ENCODE assay signal across 31 cellular contexts in genomic region chr4:48421101-48421500, GRCh38.
"Had no signal": no experiment of that assay in that cellular context is flagged by ENCODE, and none has a peak within 500 bp of the region (broad histone marks: within the 10 kb centered on the region; RNA-seq: fewer than 3 reads in every experiment).

No MANE protein-coding gene starts in this region.

- H3K36me3 ChIP-seq: breast epithelium had no signal

- DNase-seq: activated CD4-positive, alpha-beta memory T cell treated with anti-CD3 and anti-CD28 coated beads, Interleukin-2, amount 10 ng/mL, durations not matched to agents 7 days and 5 days; activated CD4-positive, alpha-beta T cell treated with anti-CD3 and anti-CD28 coated beads for 1 hour; activated CD4-positive, alpha-beta T cell treated with anti-CD3 and anti-CD28 coated beads for 4 hours; activated CD4-positive, alpha-beta T cell treated with anti-CD3 and anti-CD28 coated beads, Interleukin-2, amount 10 ng/mL, durations not matched to agents 7 days and 5 days; activated CD4-positive, alpha-beta T cell treated with anti-CD3 and anti-CD28 coated beads, Interleukin-2, amount 50 U/mL, for 4 hours; activated CD8-positive, alpha-beta memory T cell treated with anti-CD3 and anti-CD28 coated beads, Interleukin-2, amount 50 U/mL, for 48 hours; activated gamma-delta T cell; activated naive CD4-positive, alpha-beta T cell; activated naive CD4-positive, alpha-beta T cell treated with anti-CD3 and anti-CD28 coated beads, Interleukin-2, amount 10 ng/mL, durations not matched to agents 7 days and 5 days; activated naive CD8-positive, alpha-beta T cell treated with anti-CD3 and anti-CD28 coated beads, Interleukin-2, amount 10 ng/mL, durations not matched to agents 7 days and 5 days; activated T-cell treated with anti-CD3 and anti-CD28 coated beads for 4 hours; activated T-cell treated with anti-CD3 and anti-CD28 coated beads, Interleukin-2, amount 50 U/mL, for 24 hours; activated T-cell treated with anti-CD3 and anti-CD28 coated beads, Interleukin-2, amount 50 U/mL, for 72 hours; caudate nucleus; cortex of kidney; dermis blood vessel endothelial cell; effector CD4-positive, alpha-beta T cell; effector memory CD8-positive, alpha-beta T cell; erythroblast; head of caudate nucleus; T-helper 2 cell had no signal

- H3K27me3 ChIP-seq: ascending aorta, breast epithelium, esophagus muscularis mucosa had no signal

- H3K27ac Mint-ChIP-seq: activated CD4-positive, alpha-beta memory T cell treated with anti-CD3 and anti-CD28 coated beads, Interleukin-2, amount 10 ng/mL, durations not matched to agents 7 days and 5 days; activated CD4-positive, alpha-beta T cell treated with anti-CD3 and anti-CD28 coated beads, Interleukin-2, amount 10 ng/mL, durations not matched to agents 7 days and 5 days; activated naive CD4-positive, alpha-beta T cell treated with anti-CD3 and anti-CD28 coated beads, Interleukin-2, amount 10 ng/mL, durations not matched to agents 7 days and 5 days; activated naive CD4-positive, alpha-beta T cell treated with anti-CD3 and anti-CD28 coated beads, Interleukin-2, amount 50 U/mL, for 72 hours; activated naive CD8-positive, alpha-beta T cell treated with anti-CD3 and anti-CD28 coated beads, Interleukin-2, amount 10 ng/mL, durations not matched to agents 7 days and 5 days; activated T-cell treated with anti-CD3 and anti-CD28 coated beads, Interleukin-2, amount 50 U/mL, for 24 hours; activated T-cell treated with anti-CD3 and anti-CD28 coated beads, Interleukin-2, amount 50 U/mL, for 72 hours; brain; effector memory CD8-positive, alpha-beta T cell; WTC11 had no signal

- H3K4me3 ChIP-seq: ascending aorta, breast epithelium, esophagus muscularis mucosa had no signal

- H3K4me1 ChIP-seq: ascending aorta, breast epithelium, esophagus muscularis mucosa had no signal

- H3K4me3 Mint-ChIP-seq: activated CD4-positive, alpha-beta memory T cell treated with anti-CD3 and anti-CD28 coated beads, Interleukin-2, amount 10 ng/mL, durations not matched to agents 7 days and 5 days; activated CD4-positive, alpha-beta T cell treated with anti-CD3 and anti-CD28 coated beads, Interleukin-2, amount 10 ng/mL, durations not matched to agents 7 days and 5 days; activated naive CD4-positive, alpha-beta T cell treated with anti-CD3 and anti-CD28 coated beads, Interleukin-2, amount 10 ng/mL, durations not matched to agents 7 days and 5 days; activated naive CD8-positive, alpha-beta T cell treated with anti-CD3 and anti-CD28 coated beads, Interleukin-2, amount 10 ng/mL, durations not matched to agents 7 days and 5 days; activated T-cell treated with anti-CD3 and anti-CD28 coated beads, Interleukin-2, amount 50 U/mL, for 24 hours; activated T-cell treated with anti-CD3 and anti-CD28 coated beads, Interleukin-2, amount 50 U/mL, for 72 hours; brain; effector memory CD8-positive, alpha-beta T cell; WTC11 had no signal

- H3K9me3 Mint-ChIP-seq: activated CD4-positive, alpha-beta memory T cell treated with anti-CD3 and anti-CD28 coated beads, Interleukin-2, amount 10 ng/mL, durations not matched to agents 7 days and 5 days; activated CD4-positive, alpha-beta T cell treated with anti-CD3 and anti-CD28 coated beads, Interleukin-2, amount 10 ng/mL, durations not matched to agents 7 days and 5 days; activated naive CD4-positive, alpha-beta T cell treated with anti-CD3 and anti-CD28 coated beads, Interleukin-2, amount 10 ng/mL, durations not matched to agents 7 days and 5 days; activated naive CD4-positive, alpha-beta T cell treated with anti-CD3 and anti-CD28 coated beads, Interleukin-2, amount 50 U/mL, for 72 hours; activated naive CD8-positive, alpha-beta T cell treated with anti-CD3 and anti-CD28 coated beads, Interleukin-2, amount 10 ng/mL, durations not matched to agents 7 days and 5 days; activated T-cell treated with anti-CD3 and anti-CD28 coated beads, Interleukin-2, amount 50 U/mL, for 24 hours; activated T-cell treated with anti-CD3 and anti-CD28 coated beads, Interleukin-2, amount 50 U/mL, for 72 hours; effector memory CD8-positive, alpha-beta T cell; WTC11 had no signal

- ATAC-seq: activated naive CD4-positive, alpha-beta T cell treated with anti-CD3 and anti-CD28 coated beads, Interleukin-2, amount 50 U/mL, for 72 hours; activated T-cell treated with anti-CD3 and anti-CD28 coated beads, Interleukin-2, amount 50 U/mL, for 72 hours; effector memory CD8-positive, alpha-beta T cell; WTC11 had no signal

- H3K27ac ChIP-seq: ascending aorta, breast epithelium, esophagus muscularis mucosa had no signal

- FAIRE-seq: colon, endometrium, endothelial cell of umbilical vein, frontal cortex had no signal

- H3K27me3 Mint-ChIP-seq: activated CD4-positive, alpha-beta memory T cell treated with anti-CD3 and anti-CD28 coated beads, Interleukin-2, amount 10 ng/mL, durations not matched to agents 7 days and 5 days; activated CD4-positive, alpha-beta T cell treated with anti-CD3 and anti-CD28 coated beads, Interleukin-2, amount 10 ng/mL, durations not matched to agents 7 days and 5 days; activated naive CD4-positive, alpha-beta T cell treated with anti-CD3 and anti-CD28 coated beads, Interleukin-2, amount 10 ng/mL, durations not matched to agents 7 days and 5 days; activated naive CD8-positive, alpha-beta T cell treated with anti-CD3 and anti-CD28 coated beads, Interleukin-2, amount 10 ng/mL, durations not matched to agents 7 days and 5 days; activated T-cell treated with anti-CD3 and anti-CD28 coated beads, Interleukin-2, amount 50 U/mL, for 24 hours; brain; effector memory CD8-positive, alpha-beta T cell had no signal

- H3K9me3 ChIP-seq: ascending aorta, breast epithelium, esophagus muscularis mucosa had no signal

- H3K4me1 Mint-ChIP-seq: activated CD4-positive, alpha-beta memory T cell treated with anti-CD3 and anti-CD28 coated beads, Interleukin-2, amount 10 ng/mL, durations not matched to agents 7 days and 5 days; activated CD4-positive, alpha-beta T cell treated with anti-CD3 and anti-CD28 coated beads, Interleukin-2, amount 10 ng/mL, durations not matched to agents 7 days and 5 days; activated naive CD4-positive, alpha-beta T cell treated with anti-CD3 and anti-CD28 coated beads, Interleukin-2, amount 10 ng/mL, durations not matched to agents 7 days and 5 days; activated naive CD8-positive, alpha-beta T cell treated with anti-CD3 and anti-CD28 coated beads, Interleukin-2, amount 10 ng/mL, durations not matched to agents 7 days and 5 days had no signal
